In genomic region chr16:89722392-89723278, GRCh38 we compare ENCODE assay signal across 8 cellular contexts. TPM values are rescaled to one million over a fixed set of nuclear protein-coding genes. Genes with fewer than 3 reads are reported as not detected.
DNase-seq lines count a peak whose midpoint lies in the region; ATAC-seq and TF ChIP-seq lines count a peak whose summit lies in the region.

No MANE protein-coding gene starts in this region.

- 63% methylated on average over 22 of the region's 56 CpGs for WGBS in esophagus muscularis mucosa
- 16 to 20% methylated on average over 1 to 51 of the region's 56 CpGs for WGBS in transverse colon (ENCODE audit: low coverage in 1 of 2), 2 donors

- in situ Hi-C loops in transverse colon (cut with MboI; ENCODE audit: low pct_ligation_motif_present in 1 of 4, low pct_unique_long_range_greater_than_20kb in 1 of 4, low sequenced_read_pairs in 3 of 4) = no loop called here

- H3K27ac Mint-ChIP-seq in natural killer cell treated with Interleukin-12 subunit alpha and Interleukin-12 subunit beta and Interleukin-15 and Interleukin-18, amount 100 ng/mL, for 72 hours = peak overlapping the region; percentile 92 to 95

- H3K27me3 ChIP-seq in esophagus muscularis mucosa = no peaks in the 10 kb centered on the region
- H3K27me3 ChIP-seq in transverse colon = no peaks in the 10 kb centered on the region

- TF ChIP-seq EP300 in esophagus muscularis mucosa (IDR thresholded peaks at IDR 0.05) (no peak), transverse colon (IDR thresholded peaks at IDR 0.05; ENCODE audit: low read depth) (no peak)

- intact Hi-C loops in esophagus muscularis mucosa (cut with DNase I) = loop anchor here (5.0 kb wide), 1 partner anchor 145 kb away; no protein-coding TSS in a partner anchor
- intact Hi-C loops in transverse colon (cut with DNase I; ENCODE audit: low total_unique reads) = no loop called here

- H3K27me3 Mint-ChIP-seq in natural killer cell treated with Interleukin-12 subunit alpha and Interleukin-12 subunit beta and Interleukin-15 and Interleukin-18, amount 100 ng/mL, for 72 hours = no peaks in the 10 kb centered on the region

- peaks cover 46 to 48% of the 10 kb centered on the region in 2 donors for H3K4me1 Mint-ChIP-seq in natural killer cell treated with Interleukin-12 subunit alpha and Interleukin-12 subunit beta and Interleukin-15 and Interleukin-18, amount 100 ng/mL, for 72 hours (ENCODE audit: low read depth in 2 of 2)

- H3K27ac ChIP-seq in esophagus muscularis mucosa (replicated peaks in 1 of 4) = peak overlapping the region; percentile 98 to 99 (median 99)
- peak overlapping the region; percentile 98 to 100 (median 99) for H3K27ac ChIP-seq in transverse colon

- peak overlapping the region; percentile 92 to 99 (median 94) for H3K4me3 ChIP-seq in esophagus muscularis mucosa
- peak overlapping the region; percentile 71 to 97 (median 91) for H3K4me3 ChIP-seq in transverse colon

- TF ChIP-seq CTCF in esophagus muscularis mucosa (IDR thresholded peaks at IDR 0.05) (no peak), transverse colon (IDR thresholded peaks at IDR 0.05) (no peak)

- peak overlapping the region; percentile 97 for H3K4me3 Mint-ChIP-seq in natural killer cell treated with Interleukin-12 subunit alpha and Interleukin-12 subunit beta and Interleukin-15 and Interleukin-18, amount 100 ng/mL, for 72 hours

- H3K36me3 Mint-ChIP-seq in natural killer cell treated with Interleukin-12 subunit alpha and Interleukin-12 subunit beta and Interleukin-15 and Interleukin-18, amount 100 ng/mL, for 72 hours = no peaks in the 10 kb centered on the region

- DNase-seq in NK-92 treated with Interleukin-12 subunit alpha and Interleukin-12 subunit beta, amount 100 ng/mL, for 24 hours (lab: John Stamatoyannopoulos, UW) = peak; percentile 67
- DNase-seq in NK-92 (lab: John Stamatoyannopoulos, UW; ENCODE audit: unreplicated experiment) (no peak), NCI-H460 (ENCODE audit: extremely low read depth, low read depth) (peak; percentile 49), activated T-cell treated with anti-CD3 and anti-CD28 coated beads for 4 hours (peak; percentile 28), esophagus muscularis mucosa (ENCODE audit: extremely low spot score) (no peak), transverse colon (peak; percentile 93), DMS153 treated with DMSO at 0.1 percent for 48 hours (lab: John Stamatoyannopoulos, UW; ENCODE audit: unreplicated experiment) (no peak)
- peak; percentile 85 for DNase-seq in natural killer cell treated with Interleukin-12 subunit alpha and Interleukin-12 subunit beta and Interleukin-15 and Interleukin-18, amount 100 ng/mL, for 72 hours (ENCODE audit: low spot score)

- H3K9me3 ChIP-seq in esophagus muscularis mucosa (no peaks in the 10 kb centered on the region), transverse colon (no peaks in the 10 kb centered on the region)

- TF ChIP-seq POLR2A in esophagus muscularis mucosa (IDR thresholded peaks at IDR 0.05; ENCODE audit: low read depth) (no peak), transverse colon (IDR thresholded peaks at IDR 0.05) (peak; percentile 72)

- peaks cover 34 to 54% (median 49%) of the 10 kb centered on the region in 4 donors for H3K36me3 ChIP-seq in esophagus muscularis mucosa
- H3K36me3 ChIP-seq in transverse colon = peaks cover 0 to 9% (median 2%) of the 10 kb centered on the region in 4 donors

- ATAC-seq in natural killer cell treated with Interleukin-12 subunit alpha and Interleukin-12 subunit beta and Interleukin-15 and Interleukin-18, amount 100 ng/mL, for 72 hours = peak; percentile 54 to 61

- H3K4me1 ChIP-seq in esophagus muscularis mucosa (peaks cover 35 to 53% (median 44%) of the 10 kb centered on the region in 4 donors), transverse colon (peaks cover 13 to 47% (median 31%) of the 10 kb centered on the region in 4 donors)

- H3K9me3 Mint-ChIP-seq in natural killer cell treated with Interleukin-12 subunit alpha and Interleukin-12 subunit beta and Interleukin-15 and Interleukin-18, amount 100 ng/mL, for 72 hours = no peaks in the 10 kb centered on the region

RNA-seq across cellular contexts. Expression of gene ZNF276, which starts 1.3 kb away (rescaled TPM):
- 15.5 and 18.0 TPM in 2 replicates for total RNA-seq in NCI-H460 (2014; rRNA removed; shearing (Covaris generic))
- polyA plus RNA-seq in NCI-H460 (2014; cell fraction: nucleus; rRNA removed) = 131 and 135 TPM in 2 replicates
- total RNA-seq in esophagus muscularis mucosa = 10 to 100 TPM; 16.1 to 19.2 (median 17.2) TPM
- total RNA-seq in natural killer cell treated with Interleukin-12 subunit alpha and Interleukin-12 subunit beta and Interleukin-15 and Interleukin-18, amount 100 ng/mL, for 72 hours = 10 to 100 TPM; 36.0 to 72.1 TPM
- total RNA-seq in transverse colon = 100 to 1,000 TPM in 2 of 4 donors, 10 to 100 TPM in 2; 43.4 to 265 (median 145) TPM

RNA-seq across cellular contexts. Expression of gene VPS9D1, which starts 1.9 kb away (rescaled TPM):
- 5.7 and 6.3 TPM in 2 replicates for total RNA-seq in NCI-H460 (2014; rRNA removed; shearing (Covaris generic))
- polyA plus RNA-seq in NCI-H460 (2014; cell fraction: nucleus; rRNA removed) = 21.8 and 34.4 TPM in 2 replicates
- total RNA-seq in esophagus muscularis mucosa = 10 to 100 TPM in 1 of 4 donors, 1 to 10 TPM in 3; 4.6 to 10.2 (median 7.1) TPM
- total RNA-seq in natural killer cell treated with Interleukin-12 subunit alpha and Interleukin-12 subunit beta and Interleukin-15 and Interleukin-18, amount 100 ng/mL, for 72 hours = 10 to 100 TPM in 1 of 2 donors, 1 to 10 TPM in 1; 9.0 to 11.0 TPM
- total RNA-seq in transverse colon = 10 to 100 TPM; 13.1 to 54.6 (median 18.8) TPM

RNA-seq across cellular contexts. Expression of gene SPATA2L, which starts 21.1 kb away (rescaled TPM):
- 14.4 and 14.9 TPM in 2 replicates for total RNA-seq in NCI-H460 (2014; rRNA removed; shearing (Covaris generic))
- polyA plus RNA-seq in NCI-H460 (2014; cell fraction: nucleus; rRNA removed) = 22.4 and 35.7 TPM in 2 replicates
- total RNA-seq in esophagus muscularis mucosa (10 to 100 TPM; 10.8 to 32.0 (median 21.9) TPM), transverse colon (10 to 100 TPM; 30.8 to 83.0 (median 60.6) TPM)
- total RNA-seq in natural killer cell treated with Interleukin-12 subunit alpha and Interleukin-12 subunit beta and Interleukin-15 and Interleukin-18, amount 100 ng/mL, for 72 hours = 1 to 10 TPM; 6.8 to 8.4 TPM

RNA-seq across cellular contexts. Expression of gene CDK10, which starts 36.1 kb away (rescaled TPM):
- total RNA-seq in NCI-H460 (2014; rRNA removed; shearing (Covaris generic)) = 30.2 and 42.3 TPM in 2 replicates
- 375 and 387 TPM in 2 replicates for polyA plus RNA-seq in NCI-H460 (2014; cell fraction: nucleus; rRNA removed)
- total RNA-seq in esophagus muscularis mucosa (10 to 100 TPM; 20.8 to 45.1 (median 25.7) TPM), transverse colon (100 to 1,000 TPM in 1 of 4 donors, 10 to 100 TPM in 3; 69.6 to 304 (median 74.2) TPM)
- 100 to 1,000 TPM in 1 of 2 donors, 10 to 100 TPM in 1; 60.8 to 115 TPM for total RNA-seq in natural killer cell treated with Interleukin-12 subunit alpha and Interleukin-12 subunit beta and Interleukin-15 and Interleukin-18, amount 100 ng/mL, for 72 hours

Comparison
In these comparisons a context has a peak if more than half of its experiments do, and no peak if none do; other contexts are left out.
1. DNase-seq: peak in NK-92 treated with Interleukin-12 subunit alpha and Interleukin-12 subunit beta, amount 100 ng/mL, for 24 hours (single experiment), NCI-H460 (single experiment), activated T-cell treated with anti-CD3 and anti-CD28 coated beads for 4 hours (single experiment), natural killer cell treated with Interleukin-12 subunit alpha and Interleukin-12 subunit beta and Interleukin-15 and Interleukin-18, amount 100 ng/mL, for 72 hours (single experiment) and transverse colon (single experiment); none in NK-92 (single experiment), esophagus muscularis mucosa (single experiment) and DMS153 treated with DMSO at 0.1 percent for 48 hours (single experiment).